Comparison of ENCODE assay signal across 8 cellular contexts in genomic region chr9:96217756-96218693, GRCh38.
DNase-seq lines count a peak whose midpoint lies in the region; ATAC-seq and TF ChIP-seq lines count a peak whose summit lies in the region.

No MANE protein-coding gene starts in this region.

- peaks cover 3 to 11% (median 7%) of the 10 kb centered on the region in 3 donors for H3K4me1 ChIP-seq in skeletal muscle tissue (ENCODE audit: control insufficient read depth in 3 of 3, insufficient read depth in 3 of 3, low read length in 3 of 3)

- H3K27ac ChIP-seq in VCaP (peak overlapping the region; percentile 71), skeletal muscle tissue (ENCODE audit: low read depth, low read length) (no peak overlapping the region)

- H3K27me3 Mint-ChIP-seq in MCF 10A (ENCODE audit: insufficient read depth, unreplicated experiment), result peaks cover 63% of the 10 kb centered on the region

- no peaks in the 10 kb centered on the region for H3K9me3 Mint-ChIP-seq in MCF 10A (ENCODE audit: unreplicated experiment)

- peak overlapping the region in 1 of 3 donors; percentile 54 for H3K9ac ChIP-seq in skeletal muscle tissue (ENCODE audit: low read depth in 1 of 3, low read length in 3 of 3)

- TF ChIP-seq CTCF in VCaP (conservative IDR thresholded peaks at IDR 0.05), result peak; percentile 96
- TF ChIP-seq CTCF in MCF 10A (IDR thresholded peaks at IDR 0.05; ENCODE audit: unreplicated experiment), result peak; percentile 98

- no peaks in the 10 kb centered on the region for H3K36me3 ChIP-seq in skeletal muscle tissue (ENCODE audit: control insufficient read depth in 3 of 3, insufficient read depth in 3 of 3, low read length in 3 of 3)

- POLR2A ChIA-PET in MCF 10A (lab: Yijun Ruan, JAX), result interaction anchor here (0.7 to 1.3 kb wide), 3 partner anchors 364 to 711 kb away, joined by 3 to 4 read pairs (median 4); no protein-coding TSS in a partner anchor

- ATAC-seq in HG02588 (IDR thresholded peaks at IDR 0.05; ENCODE audit: unreplicated experiment), result peak; percentile 70
- ATAC-seq in HG02938 (IDR thresholded peaks at IDR 0.05; ENCODE audit: unreplicated experiment), result no peak

- peak overlapping the region; percentile 49 to 59 (median 51) for H3K4me3 ChIP-seq in skeletal muscle tissue (ENCODE audit: low read length in 3 of 3)

- no peaks in the 10 kb centered on the region for H3K9me3 ChIP-seq in skeletal muscle tissue (ENCODE audit: control insufficient read depth in 3 of 3, low read length in 3 of 3)

- CTCF ChIA-PET in MCF 10A (lab: Yijun Ruan, JAX), result interaction anchor here (0.5 to 2.3 kb wide), 46 partner anchors 9 to 1572 kb away, joined by 3 to 12 read pairs (median 3); no protein-coding TSS in a partner anchor

- peak; percentile 95 for DNase-seq in GM03348 (ENCODE audit: low spot score)
- peak; percentile 57 for DNase-seq in NCI-H2029 treated with DMSO at 0.1 percent for 48 hours (lab: John Stamatoyannopoulos, UW)
- peak; percentile 64 for DNase-seq in MCF 10A (ENCODE audit: unreplicated experiment)
- peak; percentile 93 for DNase-seq in iPS-NIHi11 (ENCODE audit: low spot score)

- H3K4me3 Mint-ChIP-seq in MCF 10A (ENCODE audit: unreplicated experiment), result peak overlapping the region; percentile 38

- H3K27me3 ChIP-seq in skeletal muscle tissue (ENCODE audit: control insufficient read depth in 3 of 3, insufficient read depth in 3 of 3, low read length in 3 of 3), result peaks cover 16 to 23% (median 20%) of the 10 kb centered on the region in 3 donors

- H3K36me3 Mint-ChIP-seq in MCF 10A (ENCODE audit: insufficient read depth, unreplicated experiment), result no peaks in the 10 kb centered on the region

- no peak overlapping the region for H3K27ac Mint-ChIP-seq in MCF 10A (ENCODE audit: low read depth, unreplicated experiment)

- BruUV-seq in MCF 10A (replicated peaks; lab: Mats Ljungman, UMichigan), result no TSS peak

- intact Hi-C loops in MCF 10A (cut with micrococcal nuclease), result loop anchor here (2.0 to 5.0 kb wide), 5 partner anchors 491 to 1536 kb away; no protein-coding TSS in a partner anchor

- H3K4me1 Mint-ChIP-seq in MCF 10A (ENCODE audit: insufficient read depth, unreplicated experiment), result peaks cover 4% of the 10 kb centered on the region
